27 cellular contexts compared by ENCODE assay signal in genomic region chr11:75588067-75588481, GRCh38. TPM values are rescaled to one million over a fixed set of nuclear protein-coding genes. Genes with fewer than 3 reads are reported as not detected.
A peak's percentile ranks its signal among the peaks of the same experiment; 100 is the strongest.
DNase-seq lines count a peak whose midpoint lies in the region; ATAC-seq, FAIRE-seq and TF ChIP-seq lines count a peak whose summit lies in the region.
"Had no signal": no experiment of that assay in that cellular context is flagged by ENCODE, and none has a peak within 500 bp of the region (broad histone marks: within the 10 kb centered on the region; RNA-seq: fewer than 3 reads in every experiment).

No MANE protein-coding gene starts in this region.

- no peak for TF ChIP-seq POLR2A in adrenal gland (IDR thresholded peaks at IDR 0.05)

- no peak for FAIRE-seq in pancreas (lab: Jason Lieb, UNC)
- FAIRE-seq: GM12892, GM19239 had no signal

- DNase-seq in HuH-7 (ENCODE audit: low spot score) (peak; percentile 79), adrenal gland (peak in 6 of 7 donors; percentile 59 to 74 (median 62)), left lobe of liver (ENCODE audit: low spot score) (peak; percentile 78), pancreas (peak in 3 of 6 donors; percentile 35 to 46 (median 39)), NCI-H2227 (lab: John Stamatoyannopoulos, UW; ENCODE audit: unreplicated experiment) (no peak), dermis blood vessel endothelial cell (no peak)
- DNase-seq: C1 segment of cervical spinal cord; CD4-positive, alpha-beta memory T cell; COR-L47; DMS153; DND-41; GM23248; H7; IMR-90; MM.1S; NCI-H2029; NCI-H446 treated with DMSO at 0.1 percent for 48 hours; NCI-H526; NCI-H82; NK-92 treated with Interleukin-12 subunit alpha and Interleukin-12 subunit beta, amount 100 ng/mL, for 24 hours; PC-3; SHP77 had no signal

- H3K9me3 ChIP-seq in adrenal gland (replicated peaks in 1 of 3) (no peaks in the 10 kb centered on the region), pancreas (no peaks in the 10 kb centered on the region)

- no peak overlapping the region for H3K4me3 ChIP-seq in adrenal gland
- H3K4me3 ChIP-seq in pancreas, result no peak overlapping the region
- H3K4me3 ChIP-seq: GM23248 had no signal

- H3K27ac ChIP-seq in adrenal gland, result peak overlapping the region in 1 of 5 donors; percentile 38
- H3K27ac ChIP-seq in pancreas, result no peak overlapping the region
- H3K27ac ChIP-seq: GM23248, KMS-11 had no signal

- no peak for TF ChIP-seq CTCF in adrenal gland (IDR thresholded peaks at IDR 0.05)
- TF ChIP-seq CTCF in pancreas (IDR thresholded peaks at IDR 0.05), result no peak

- 70 to 75% (median 70%) methylated on average over 5 to 6 of the region's 6 CpGs for WGBS in adrenal gland, 4 donors
- 73 to 74% methylated on average over 6 of the region's 6 CpGs for WGBS in pancreas, 2 donors

- ATAC-seq in left lobe of liver, result peak; percentile 89
- peak in 3 of 4 donors; percentile 15 to 34 (median 17) for ATAC-seq in pancreas
- no peak for ATAC-seq in HG03520 (IDR thresholded peaks at IDR 0.05; ENCODE audit: unreplicated experiment)
- ATAC-seq in GM21723 (IDR thresholded peaks at IDR 0.05; ENCODE audit: unreplicated experiment), result no peak
- ATAC-seq: PC-3 had no signal

- H3K36me3 ChIP-seq in adrenal gland (replicated peaks in 1 of 2) (no peaks in the 10 kb centered on the region), pancreas (no peaks in the 10 kb centered on the region)

- intact Hi-C loops in adrenal gland (cut with DNase I) (no loop called here), pancreas (cut with DNase I) (no loop called here)

- H3K4me1 ChIP-seq in adrenal gland (replicated peaks in 1 of 2) (peaks cover 13 to 15% of the 10 kb centered on the region in 2 donors), pancreas (peaks cover 0 to 6% (median 0%) of the 10 kb centered on the region in 3 donors)

- no peaks in the 10 kb centered on the region for H3K27me3 ChIP-seq in adrenal gland
- H3K27me3 ChIP-seq in pancreas, result no peaks in the 10 kb centered on the region

RNA-seq across cellular contexts. Expression of gene SERPINH1, which starts 26.0 kb away (rescaled TPM):
- total RNA-seq in adrenal gland (100 to 1,000 TPM; 156 to 529 (median 221) TPM), left lobe of liver (21.6 TPM), pancreas (10 to 100 TPM in 5 of 6 donors, 1 to 10 TPM in 1; 9.3 to 87.7 (median 18.2) TPM), dermis blood vessel endothelial cell (552 and 903 TPM in 2 replicates)
- polyA plus RNA-seq in adrenal gland (100 to 1,000 TPM in 2 of 3 donors, 10 to 100 TPM in 1; 93.6 to 152 (median 127) TPM), pancreas (10 to 100 TPM; 22.7 to 25.9 TPM)

Comparison
In these comparisons a context has a peak if more than half of its experiments do, and no peak if none do; other contexts are left out.
1. DNase-seq: peak in HuH-7 (single experiment), adrenal gland (6 of 7) and left lobe of liver (single experiment); none in NCI-H2227 (single experiment) and dermis blood vessel endothelial cell (single experiment).
2. ATAC-seq: peak in left lobe of liver (single experiment) and pancreas (3 of 4); none in HG03520 (single experiment) and GM21723 (single experiment).